1 cellular context compared by ENCODE assay signal in genomic region chr2:70141754-70142589, GRCh38.
A peak's percentile ranks its signal among the peaks of the same experiment; 100 is the strongest.
TF ChIP-seq lines count a peak whose summit lies in the region.

No MANE protein-coding gene starts in this region.

TF ChIP-seq in HepG2, 621 proteins besides CTCF, POLR2A, EP300 and RAD21 (continued from another document and continues in another):
- TF ChIP-seq ZNF562 (CRISPR knock-in tag; IDR thresholded peaks at IDR 0.05; ENCODE audit: borderline replicate concordance) (0 out of 2 replicates have a peak, but pooled peaks have one; percentile 32), ZNF768 (CRISPR knock-in tag; IDR thresholded peaks at IDR 0.05) (peak; percentile 43), BCL6 (CRISPR knock-in tag; IDR thresholded peaks at IDR 0.05) (0 out of 2 replicates have a peak, but pooled peaks have one; percentile 28), ZNF672 (CRISPR knock-in tag; IDR thresholded peaks at IDR 0.05) (0 out of 2 replicates have a peak, but pooled peaks have one; percentile 26), KDM6A (CRISPR knock-in tag; IDR thresholded peaks at IDR 0.05; ENCODE audit: low read depth) (no peak), GPN1 (CRISPR knock-in tag; IDR thresholded peaks at IDR 0.05; ENCODE audit: borderline replicate concordance) (no peak), ZNF274 (CRISPR knock-in tag; IDR thresholded peaks at IDR 0.05) (no peak), ZNF883 (CRISPR knock-in tag; IDR thresholded peaks at IDR 0.05; ENCODE audit: not compliant biosample characterization) (peak; percentile 49), SIN3B (IDR thresholded peaks at IDR 0.05; ENCODE audit: low read length) (no peak), ESRRA (CRISPR knock-in tag; IDR thresholded peaks at IDR 0.05; ENCODE audit: low read depth) (no peak; the same call in 1 of the 2 replicates), SIX1 (CRISPR knock-in tag; IDR thresholded peaks at IDR 0.05; ENCODE audit: borderline replicate concordance) (no peak), ZNF761 (CRISPR knock-in tag; conservative IDR thresholded peaks at IDR 0.05) (0 out of 2 replicates have a peak, but pooled peaks have one; percentile 53), MATR3 (CRISPR knock-in tag; IDR thresholded peaks at IDR 0.05) (no peak), MBNL3 (CRISPR knock-in tag; conservative IDR thresholded peaks at IDR 0.05) (no peak), ZNF512 (CRISPR knock-in tag; IDR thresholded peaks at IDR 0.05) (no peak), ZNF207 (IDR thresholded peaks at IDR 0.05; ENCODE audit: borderline replicate concordance) (no peak), CREM (IDR thresholded peaks at IDR 0.05) (no peak), CREM (CRISPR knock-in tag; IDR thresholded peaks at IDR 0.05) (no peak), THAP9 (CRISPR knock-in tag; IDR thresholded peaks at IDR 0.05; ENCODE audit: borderline replicate concordance) (no peak), ZMAT5 (CRISPR knock-in tag; IDR thresholded peaks at IDR 0.05; ENCODE audit: borderline replicate concordance, low read depth) (peak; percentile 69; the same call in 1 of the 2 replicates), ZNF362 (CRISPR knock-in tag; IDR thresholded peaks at IDR 0.05; ENCODE audit: borderline replicate concordance) (no peak), DR1 (CRISPR knock-in tag; IDR thresholded peaks at IDR 0.05) (no peak; the same call in 1 of the 2 replicates), ZSCAN21 (CRISPR knock-in tag; IDR thresholded peaks at IDR 0.05; ENCODE audit: borderline replicate concordance) (peak; percentile 90), ZNF441 (CRISPR knock-in tag; IDR thresholded peaks at IDR 0.05; ENCODE audit: borderline replicate concordance) (no peak)
- TF ChIP-seq, protein P1, sequence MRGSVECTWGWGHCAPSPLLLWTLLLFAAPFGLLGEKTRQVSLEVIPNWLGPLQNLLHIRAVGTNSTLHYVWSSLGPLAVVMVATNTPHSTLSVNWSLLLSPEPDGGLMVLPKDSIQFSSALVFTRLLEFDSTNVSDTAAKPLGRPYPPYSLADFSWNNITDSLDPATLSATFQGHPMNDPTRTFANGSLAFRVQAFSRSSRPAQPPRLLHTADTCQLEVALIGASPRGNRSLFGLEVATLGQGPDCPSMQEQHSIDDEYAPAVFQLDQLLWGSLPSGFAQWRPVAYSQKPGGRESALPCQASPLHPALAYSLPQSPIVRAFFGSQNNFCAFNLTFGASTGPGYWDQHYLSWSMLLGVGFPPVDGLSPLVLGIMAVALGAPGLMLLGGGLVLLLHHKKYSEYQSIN (CRISPR knock-in tag; IDR thresholded peaks at IDR 0.05; ENCODE audit: borderline replicate concordance) = no peak
- TF ChIP-seq, protein P2, sequence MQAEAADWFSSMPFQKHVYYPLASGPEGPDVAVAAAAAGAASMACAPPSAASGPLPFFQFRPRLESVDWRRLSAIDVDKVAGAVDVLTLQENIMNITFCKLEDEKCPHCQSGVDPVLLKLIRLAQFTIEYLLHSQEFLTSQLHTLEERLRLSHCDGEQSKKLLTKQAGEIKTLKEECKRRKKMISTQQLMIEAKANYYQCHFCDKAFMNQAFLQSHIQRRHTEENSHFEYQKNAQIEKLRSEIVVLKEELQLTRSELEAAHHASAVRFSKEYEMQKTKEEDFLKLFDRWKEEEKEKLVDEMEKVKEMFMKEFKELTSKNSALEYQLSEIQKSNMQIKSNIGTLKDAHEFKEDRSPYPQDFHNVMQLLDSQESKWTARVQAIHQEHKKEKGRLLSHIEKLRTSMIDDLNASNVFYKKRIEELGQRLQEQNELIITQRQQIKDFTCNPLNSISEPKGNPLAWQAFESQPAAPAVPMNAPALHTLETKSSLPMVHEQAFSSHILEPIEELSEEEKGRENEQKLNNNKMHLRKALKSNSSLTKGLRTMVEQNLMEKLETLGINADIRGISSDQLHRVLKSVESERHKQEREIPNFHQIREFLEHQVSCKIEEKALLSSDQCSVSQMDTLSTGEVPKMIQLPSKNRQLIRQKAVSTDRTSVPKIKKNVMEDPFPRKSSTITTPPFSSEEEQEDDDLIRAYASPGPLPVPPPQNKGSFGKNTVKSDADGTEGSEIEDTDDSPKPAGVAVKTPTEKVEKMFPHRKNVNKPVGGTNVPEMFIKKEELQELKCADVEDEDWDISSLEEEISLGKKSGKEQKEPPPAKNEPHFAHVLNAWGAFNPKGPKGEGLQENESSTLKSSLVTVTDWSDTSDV (CRISPR knock-in tag; IDR thresholded peaks at IDR 0.05) = no peak
- TF ChIP-seq, protein P3, sequence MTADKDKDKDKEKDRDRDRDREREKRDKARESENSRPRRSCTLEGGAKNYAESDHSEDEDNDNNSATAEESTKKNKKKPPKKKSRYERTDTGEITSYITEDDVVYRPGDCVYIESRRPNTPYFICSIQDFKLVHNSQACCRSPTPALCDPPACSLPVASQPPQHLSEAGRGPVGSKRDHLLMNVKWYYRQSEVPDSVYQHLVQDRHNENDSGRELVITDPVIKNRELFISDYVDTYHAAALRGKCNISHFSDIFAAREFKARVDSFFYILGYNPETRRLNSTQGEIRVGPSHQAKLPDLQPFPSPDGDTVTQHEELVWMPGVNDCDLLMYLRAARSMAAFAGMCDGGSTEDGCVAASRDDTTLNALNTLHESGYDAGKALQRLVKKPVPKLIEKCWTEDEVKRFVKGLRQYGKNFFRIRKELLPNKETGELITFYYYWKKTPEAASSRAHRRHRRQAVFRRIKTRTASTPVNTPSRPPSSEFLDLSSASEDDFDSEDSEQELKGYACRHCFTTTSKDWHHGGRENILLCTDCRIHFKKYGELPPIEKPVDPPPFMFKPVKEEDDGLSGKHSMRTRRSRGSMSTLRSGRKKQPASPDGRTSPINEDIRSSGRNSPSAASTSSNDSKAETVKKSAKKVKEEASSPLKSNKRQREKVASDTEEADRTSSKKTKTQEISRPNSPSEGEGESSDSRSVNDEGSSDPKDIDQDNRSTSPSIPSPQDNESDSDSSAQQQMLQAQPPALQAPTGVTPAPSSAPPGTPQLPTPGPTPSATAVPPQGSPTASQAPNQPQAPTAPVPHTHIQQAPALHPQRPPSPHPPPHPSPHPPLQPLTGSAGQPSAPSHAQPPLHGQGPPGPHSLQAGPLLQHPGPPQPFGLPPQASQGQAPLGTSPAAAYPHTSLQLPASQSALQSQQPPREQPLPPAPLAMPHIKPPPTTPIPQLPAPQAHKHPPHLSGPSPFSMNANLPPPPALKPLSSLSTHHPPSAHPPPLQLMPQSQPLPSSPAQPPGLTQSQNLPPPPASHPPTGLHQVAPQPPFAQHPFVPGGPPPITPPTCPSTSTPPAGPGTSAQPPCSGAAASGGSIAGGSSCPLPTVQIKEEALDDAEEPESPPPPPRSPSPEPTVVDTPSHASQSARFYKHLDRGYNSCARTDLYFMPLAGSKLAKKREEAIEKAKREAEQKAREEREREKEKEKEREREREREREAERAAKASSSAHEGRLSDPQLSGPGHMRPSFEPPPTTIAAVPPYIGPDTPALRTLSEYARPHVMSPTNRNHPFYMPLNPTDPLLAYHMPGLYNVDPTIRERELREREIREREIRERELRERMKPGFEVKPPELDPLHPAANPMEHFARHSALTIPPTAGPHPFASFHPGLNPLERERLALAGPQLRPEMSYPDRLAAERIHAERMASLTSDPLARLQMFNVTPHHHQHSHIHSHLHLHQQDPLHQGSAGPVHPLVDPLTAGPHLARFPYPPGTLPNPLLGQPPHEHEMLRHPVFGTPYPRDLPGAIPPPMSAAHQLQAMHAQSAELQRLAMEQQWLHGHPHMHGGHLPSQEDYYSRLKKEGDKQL (CRISPR knock-in tag; IDR thresholded peaks at IDR 0.05; ENCODE audit: low read depth) = no peak
- TF ChIP-seq, protein P4, sequence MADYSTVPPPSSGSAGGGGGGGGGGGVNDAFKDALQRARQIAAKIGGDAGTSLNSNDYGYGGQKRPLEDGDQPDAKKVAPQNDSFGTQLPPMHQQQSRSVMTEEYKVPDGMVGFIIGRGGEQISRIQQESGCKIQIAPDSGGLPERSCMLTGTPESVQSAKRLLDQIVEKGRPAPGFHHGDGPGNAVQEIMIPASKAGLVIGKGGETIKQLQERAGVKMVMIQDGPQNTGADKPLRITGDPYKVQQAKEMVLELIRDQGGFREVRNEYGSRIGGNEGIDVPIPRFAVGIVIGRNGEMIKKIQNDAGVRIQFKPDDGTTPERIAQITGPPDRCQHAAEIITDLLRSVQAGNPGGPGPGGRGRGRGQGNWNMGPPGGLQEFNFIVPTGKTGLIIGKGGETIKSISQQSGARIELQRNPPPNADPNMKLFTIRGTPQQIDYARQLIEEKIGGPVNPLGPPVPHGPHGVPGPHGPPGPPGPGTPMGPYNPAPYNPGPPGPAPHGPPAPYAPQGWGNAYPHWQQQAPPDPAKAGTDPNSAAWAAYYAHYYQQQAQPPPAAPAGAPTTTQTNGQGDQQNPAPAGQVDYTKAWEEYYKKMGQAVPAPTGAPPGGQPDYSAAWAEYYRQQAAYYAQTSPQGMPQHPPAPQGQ (CRISPR knock-in tag; IDR thresholded peaks at IDR 0.05; ENCODE audit: borderline replicate concordance) = no peak
- TF ChIP-seq, protein P5, sequence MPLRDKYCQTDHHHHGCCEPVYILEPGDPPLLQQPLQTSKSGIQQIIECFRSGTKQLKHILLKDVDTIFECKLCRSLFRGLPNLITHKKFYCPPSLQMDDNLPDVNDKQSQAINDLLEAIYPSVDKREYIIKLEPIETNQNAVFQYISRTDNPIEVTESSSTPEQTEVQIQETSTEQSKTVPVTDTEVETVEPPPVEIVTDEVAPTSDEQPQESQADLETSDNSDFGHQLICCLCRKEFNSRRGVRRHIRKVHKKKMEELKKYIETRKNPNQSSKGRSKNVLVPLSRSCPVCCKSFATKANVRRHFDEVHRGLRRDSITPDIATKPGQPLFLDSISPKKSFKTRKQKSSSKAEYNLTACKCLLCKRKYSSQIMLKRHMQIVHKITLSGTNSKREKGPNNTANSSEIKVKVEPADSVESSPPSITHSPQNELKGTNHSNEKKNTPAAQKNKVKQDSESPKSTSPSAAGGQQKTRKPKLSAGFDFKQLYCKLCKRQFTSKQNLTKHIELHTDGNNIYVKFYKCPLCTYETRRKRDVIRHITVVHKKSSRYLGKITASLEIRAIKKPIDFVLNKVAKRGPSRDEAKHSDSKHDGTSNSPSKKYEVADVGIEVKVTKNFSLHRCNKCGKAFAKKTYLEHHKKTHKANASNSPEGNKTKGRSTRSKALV (CRISPR knock-in tag; IDR thresholded peaks at IDR 0.05) = no peak; the same call in 1 of the 2 replicates
- TF ChIP-seq, protein P6, sequence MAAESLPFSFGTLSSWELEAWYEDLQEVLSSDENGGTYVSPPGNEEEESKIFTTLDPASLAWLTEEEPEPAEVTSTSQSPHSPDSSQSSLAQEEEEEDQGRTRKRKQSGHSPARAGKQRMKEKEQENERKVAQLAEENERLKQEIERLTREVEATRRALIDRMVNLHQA (CRISPR knock-in tag; IDR thresholded peaks at IDR 0.05) = no peak
